1 cellular context compared by ENCODE assay signal in the genomic region with DNA sequence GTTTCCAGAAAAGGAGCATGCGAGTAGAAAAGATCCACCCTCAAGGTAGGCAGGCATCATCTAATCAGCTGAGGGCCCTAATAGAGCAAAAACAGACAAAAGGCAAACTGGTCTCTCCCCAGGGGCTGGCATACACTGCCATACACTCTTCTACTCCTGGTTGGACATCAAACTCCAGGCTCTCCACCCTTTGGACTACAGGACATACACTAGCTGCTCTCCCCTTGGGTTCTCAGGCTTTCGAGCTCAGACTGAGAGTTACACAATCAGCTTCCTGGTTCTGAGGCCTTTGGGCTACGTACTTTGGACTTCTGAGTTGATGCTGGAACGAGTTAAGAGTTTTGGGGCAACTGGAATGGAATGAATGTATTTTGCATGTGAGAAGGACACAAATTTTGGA.
TF ChIP-seq lines count a peak whose summit lies in the region.

No MANE protein-coding gene starts in this region.

TF ChIP-seq in HepG2, 621 proteins besides CTCF, POLR2A, EP300 and RAD21 (continued from another document and continues in another):
- TF ChIP-seq, protein P1, sequence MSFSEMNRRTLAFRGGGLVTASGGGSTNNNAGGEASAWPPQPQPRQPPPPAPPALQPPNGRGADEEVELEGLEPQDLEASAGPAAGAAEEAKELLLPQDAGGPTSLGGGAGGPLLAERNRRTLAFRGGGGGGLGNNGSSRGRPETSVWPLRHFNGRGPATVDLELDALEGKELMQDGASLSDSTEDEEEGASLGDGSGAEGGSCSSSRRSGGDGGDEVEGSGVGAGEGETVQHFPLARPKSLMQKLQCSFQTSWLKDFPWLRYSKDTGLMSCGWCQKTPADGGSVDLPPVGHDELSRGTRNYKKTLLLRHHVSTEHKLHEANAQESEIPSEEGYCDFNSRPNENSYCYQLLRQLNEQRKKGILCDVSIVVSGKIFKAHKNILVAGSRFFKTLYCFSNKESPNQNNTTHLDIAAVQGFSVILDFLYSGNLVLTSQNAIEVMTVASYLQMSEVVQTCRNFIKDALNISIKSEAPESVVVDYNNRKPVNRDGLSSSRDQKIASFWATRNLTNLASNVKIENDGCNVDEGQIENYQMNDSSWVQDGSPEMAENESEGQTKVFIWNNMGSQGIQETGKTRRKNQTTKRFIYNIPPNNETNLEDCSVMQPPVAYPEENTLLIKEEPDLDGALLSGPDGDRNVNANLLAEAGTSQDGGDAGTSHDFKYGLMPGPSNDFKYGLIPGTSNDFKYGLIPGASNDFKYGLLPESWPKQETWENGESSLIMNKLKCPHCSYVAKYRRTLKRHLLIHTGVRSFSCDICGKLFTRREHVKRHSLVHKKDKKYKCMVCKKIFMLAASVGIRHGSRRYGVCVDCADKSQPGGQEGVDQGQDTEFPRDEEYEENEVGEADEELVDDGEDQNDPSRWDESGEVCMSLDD (CRISPR knock-in tag; IDR thresholded peaks at IDR 0.05; ENCODE audit: borderline replicate concordance), result no peak
- TF ChIP-seq, protein P2, sequence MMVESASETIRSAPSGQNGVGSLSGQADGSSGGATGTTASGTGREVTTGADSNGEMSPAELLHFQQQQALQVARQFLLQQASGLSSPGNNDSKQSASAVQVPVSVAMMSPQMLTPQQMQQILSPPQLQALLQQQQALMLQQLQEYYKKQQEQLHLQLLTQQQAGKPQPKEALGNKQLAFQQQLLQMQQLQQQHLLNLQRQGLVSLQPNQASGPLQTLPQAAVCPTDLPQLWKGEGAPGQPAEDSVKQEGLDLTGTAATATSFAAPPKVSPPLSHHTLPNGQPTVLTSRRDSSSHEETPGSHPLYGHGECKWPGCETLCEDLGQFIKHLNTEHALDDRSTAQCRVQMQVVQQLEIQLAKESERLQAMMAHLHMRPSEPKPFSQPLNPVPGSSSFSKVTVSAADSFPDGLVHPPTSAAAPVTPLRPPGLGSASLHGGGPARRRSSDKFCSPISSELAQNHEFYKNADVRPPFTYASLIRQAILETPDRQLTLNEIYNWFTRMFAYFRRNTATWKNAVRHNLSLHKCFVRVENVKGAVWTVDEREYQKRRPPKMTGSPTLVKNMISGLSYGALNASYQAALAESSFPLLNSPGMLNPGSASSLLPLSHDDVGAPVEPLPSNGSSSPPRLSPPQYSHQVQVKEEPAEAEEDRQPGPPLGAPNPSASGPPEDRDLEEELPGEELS (CRISPR knock-in tag; IDR thresholded peaks at IDR 0.05), result no peak
- TF ChIP-seq CC2D1A (CRISPR knock-in tag; IDR thresholded peaks at IDR 0.05) (no peak), ZNF333 (CRISPR knock-in tag; IDR thresholded peaks at IDR 0.05; ENCODE audit: borderline replicate concordance) (no peak), TRIM24 (CRISPR knock-in tag; IDR thresholded peaks at IDR 0.05) (peak; percentile 83), DPF2 (CRISPR knock-in tag; IDR thresholded peaks at IDR 0.05; ENCODE audit: borderline replicate concordance, low read depth) (no peak), HOXD1 (CRISPR knock-in tag; IDR thresholded peaks at IDR 0.05) (no peak), GABPB1 (CRISPR knock-in tag; IDR thresholded peaks at IDR 0.05) (no peak), ZNF367 (CRISPR knock-in tag; IDR thresholded peaks at IDR 0.05; ENCODE audit: borderline replicate concordance) (no peak), TAF15 (IDR thresholded peaks at IDR 0.05; ENCODE audit: low read depth, low read length, poor library complexity, severe bottlenecking) (no peak), MBNL3 (CRISPR knock-in tag; conservative IDR thresholded peaks at IDR 0.05) (no peak), REXO4 (CRISPR knock-in tag; IDR thresholded peaks at IDR 0.05; ENCODE audit: borderline replicate concordance) (no peak), CHCHD3 (CRISPR knock-in tag; IDR thresholded peaks at IDR 0.05) (no peak), PHF21A (CRISPR knock-in tag; IDR thresholded peaks at IDR 0.05) (peak; percentile 26; the same call in 1 of the 2 replicates), HMG20A (CRISPR knock-in tag; IDR thresholded peaks at IDR 0.05; ENCODE audit: borderline replicate concordance) (peak; percentile 23; the same call in 1 of the 2 replicates), CHD4 (IDR thresholded peaks at IDR 0.05; ENCODE audit: borderline replicate concordance, low read length) (no peak)
- TF ChIP-seq, protein P3, sequence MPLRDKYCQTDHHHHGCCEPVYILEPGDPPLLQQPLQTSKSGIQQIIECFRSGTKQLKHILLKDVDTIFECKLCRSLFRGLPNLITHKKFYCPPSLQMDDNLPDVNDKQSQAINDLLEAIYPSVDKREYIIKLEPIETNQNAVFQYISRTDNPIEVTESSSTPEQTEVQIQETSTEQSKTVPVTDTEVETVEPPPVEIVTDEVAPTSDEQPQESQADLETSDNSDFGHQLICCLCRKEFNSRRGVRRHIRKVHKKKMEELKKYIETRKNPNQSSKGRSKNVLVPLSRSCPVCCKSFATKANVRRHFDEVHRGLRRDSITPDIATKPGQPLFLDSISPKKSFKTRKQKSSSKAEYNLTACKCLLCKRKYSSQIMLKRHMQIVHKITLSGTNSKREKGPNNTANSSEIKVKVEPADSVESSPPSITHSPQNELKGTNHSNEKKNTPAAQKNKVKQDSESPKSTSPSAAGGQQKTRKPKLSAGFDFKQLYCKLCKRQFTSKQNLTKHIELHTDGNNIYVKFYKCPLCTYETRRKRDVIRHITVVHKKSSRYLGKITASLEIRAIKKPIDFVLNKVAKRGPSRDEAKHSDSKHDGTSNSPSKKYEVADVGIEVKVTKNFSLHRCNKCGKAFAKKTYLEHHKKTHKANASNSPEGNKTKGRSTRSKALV (CRISPR knock-in tag; IDR thresholded peaks at IDR 0.05), result no peak
- TF ChIP-seq, protein P4, sequence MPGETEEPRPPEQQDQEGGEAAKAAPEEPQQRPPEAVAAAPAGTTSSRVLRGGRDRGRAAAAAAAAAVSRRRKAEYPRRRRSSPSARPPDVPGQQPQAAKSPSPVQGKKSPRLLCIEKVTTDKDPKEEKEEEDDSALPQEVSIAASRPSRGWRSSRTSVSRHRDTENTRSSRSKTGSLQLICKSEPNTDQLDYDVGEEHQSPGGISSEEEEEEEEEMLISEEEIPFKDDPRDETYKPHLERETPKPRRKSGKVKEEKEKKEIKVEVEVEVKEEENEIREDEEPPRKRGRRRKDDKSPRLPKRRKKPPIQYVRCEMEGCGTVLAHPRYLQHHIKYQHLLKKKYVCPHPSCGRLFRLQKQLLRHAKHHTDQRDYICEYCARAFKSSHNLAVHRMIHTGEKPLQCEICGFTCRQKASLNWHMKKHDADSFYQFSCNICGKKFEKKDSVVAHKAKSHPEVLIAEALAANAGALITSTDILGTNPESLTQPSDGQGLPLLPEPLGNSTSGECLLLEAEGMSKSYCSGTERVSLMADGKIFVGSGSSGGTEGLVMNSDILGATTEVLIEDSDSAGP (CRISPR knock-in tag; IDR thresholded peaks at IDR 0.05; ENCODE audit: borderline replicate concordance), result no peak
- TF ChIP-seq, protein P5, sequence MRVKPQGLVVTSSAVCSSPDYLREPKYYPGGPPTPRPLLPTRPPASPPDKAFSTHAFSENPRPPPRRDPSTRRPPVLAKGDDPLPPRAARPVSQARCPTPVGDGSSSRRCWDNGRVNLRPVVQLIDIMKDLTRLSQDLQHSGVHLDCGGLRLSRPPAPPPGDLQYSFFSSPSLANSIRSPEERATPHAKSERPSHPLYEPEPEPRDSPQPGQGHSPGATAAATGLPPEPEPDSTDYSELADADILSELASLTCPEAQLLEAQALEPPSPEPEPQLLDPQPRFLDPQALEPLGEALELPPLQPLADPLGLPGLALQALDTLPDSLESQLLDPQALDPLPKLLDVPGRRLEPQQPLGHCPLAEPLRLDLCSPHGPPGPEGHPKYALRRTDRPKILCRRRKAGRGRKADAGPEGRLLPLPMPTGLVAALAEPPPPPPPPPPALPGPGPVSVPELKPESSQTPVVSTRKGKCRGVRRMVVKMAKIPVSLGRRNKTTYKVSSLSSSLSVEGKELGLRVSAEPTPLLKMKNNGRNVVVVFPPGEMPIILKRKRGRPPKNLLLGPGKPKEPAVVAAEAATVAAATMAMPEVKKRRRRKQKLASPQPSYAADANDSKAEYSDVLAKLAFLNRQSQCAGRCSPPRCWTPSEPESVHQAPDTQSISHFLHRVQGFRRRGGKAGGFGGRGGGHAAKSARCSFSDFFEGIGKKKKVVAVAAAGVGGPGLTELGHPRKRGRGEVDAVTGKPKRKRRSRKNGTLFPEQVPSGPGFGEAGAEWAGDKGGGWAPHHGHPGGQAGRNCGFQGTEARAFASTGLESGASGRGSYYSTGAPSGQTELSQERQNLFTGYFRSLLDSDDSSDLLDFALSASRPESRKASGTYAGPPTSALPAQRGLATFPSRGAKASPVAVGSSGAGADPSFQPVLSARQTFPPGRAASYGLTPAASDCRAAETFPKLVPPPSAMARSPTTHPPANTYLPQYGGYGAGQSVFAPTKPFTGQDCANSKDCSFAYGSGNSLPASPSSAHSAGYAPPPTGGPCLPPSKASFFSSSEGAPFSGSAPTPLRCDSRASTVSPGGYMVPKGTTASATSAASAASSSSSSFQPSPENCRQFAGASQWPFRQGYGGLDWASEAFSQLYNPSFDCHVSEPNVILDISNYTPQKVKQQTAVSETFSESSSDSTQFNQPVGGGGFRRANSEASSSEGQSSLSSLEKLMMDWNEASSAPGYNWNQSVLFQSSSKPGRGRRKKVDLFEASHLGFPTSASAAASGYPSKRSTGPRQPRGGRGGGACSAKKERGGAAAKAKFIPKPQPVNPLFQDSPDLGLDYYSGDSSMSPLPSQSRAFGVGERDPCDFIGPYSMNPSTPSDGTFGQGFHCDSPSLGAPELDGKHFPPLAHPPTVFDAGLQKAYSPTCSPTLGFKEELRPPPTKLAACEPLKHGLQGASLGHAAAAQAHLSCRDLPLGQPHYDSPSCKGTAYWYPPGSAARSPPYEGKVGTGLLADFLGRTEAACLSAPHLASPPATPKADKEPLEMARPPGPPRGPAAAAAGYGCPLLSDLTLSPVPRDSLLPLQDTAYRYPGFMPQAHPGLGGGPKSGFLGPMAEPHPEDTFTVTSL (CRISPR knock-in tag; IDR thresholded peaks at IDR 0.05; ENCODE audit: borderline replicate concordance), result no peak
- TF ChIP-seq, protein P6, sequence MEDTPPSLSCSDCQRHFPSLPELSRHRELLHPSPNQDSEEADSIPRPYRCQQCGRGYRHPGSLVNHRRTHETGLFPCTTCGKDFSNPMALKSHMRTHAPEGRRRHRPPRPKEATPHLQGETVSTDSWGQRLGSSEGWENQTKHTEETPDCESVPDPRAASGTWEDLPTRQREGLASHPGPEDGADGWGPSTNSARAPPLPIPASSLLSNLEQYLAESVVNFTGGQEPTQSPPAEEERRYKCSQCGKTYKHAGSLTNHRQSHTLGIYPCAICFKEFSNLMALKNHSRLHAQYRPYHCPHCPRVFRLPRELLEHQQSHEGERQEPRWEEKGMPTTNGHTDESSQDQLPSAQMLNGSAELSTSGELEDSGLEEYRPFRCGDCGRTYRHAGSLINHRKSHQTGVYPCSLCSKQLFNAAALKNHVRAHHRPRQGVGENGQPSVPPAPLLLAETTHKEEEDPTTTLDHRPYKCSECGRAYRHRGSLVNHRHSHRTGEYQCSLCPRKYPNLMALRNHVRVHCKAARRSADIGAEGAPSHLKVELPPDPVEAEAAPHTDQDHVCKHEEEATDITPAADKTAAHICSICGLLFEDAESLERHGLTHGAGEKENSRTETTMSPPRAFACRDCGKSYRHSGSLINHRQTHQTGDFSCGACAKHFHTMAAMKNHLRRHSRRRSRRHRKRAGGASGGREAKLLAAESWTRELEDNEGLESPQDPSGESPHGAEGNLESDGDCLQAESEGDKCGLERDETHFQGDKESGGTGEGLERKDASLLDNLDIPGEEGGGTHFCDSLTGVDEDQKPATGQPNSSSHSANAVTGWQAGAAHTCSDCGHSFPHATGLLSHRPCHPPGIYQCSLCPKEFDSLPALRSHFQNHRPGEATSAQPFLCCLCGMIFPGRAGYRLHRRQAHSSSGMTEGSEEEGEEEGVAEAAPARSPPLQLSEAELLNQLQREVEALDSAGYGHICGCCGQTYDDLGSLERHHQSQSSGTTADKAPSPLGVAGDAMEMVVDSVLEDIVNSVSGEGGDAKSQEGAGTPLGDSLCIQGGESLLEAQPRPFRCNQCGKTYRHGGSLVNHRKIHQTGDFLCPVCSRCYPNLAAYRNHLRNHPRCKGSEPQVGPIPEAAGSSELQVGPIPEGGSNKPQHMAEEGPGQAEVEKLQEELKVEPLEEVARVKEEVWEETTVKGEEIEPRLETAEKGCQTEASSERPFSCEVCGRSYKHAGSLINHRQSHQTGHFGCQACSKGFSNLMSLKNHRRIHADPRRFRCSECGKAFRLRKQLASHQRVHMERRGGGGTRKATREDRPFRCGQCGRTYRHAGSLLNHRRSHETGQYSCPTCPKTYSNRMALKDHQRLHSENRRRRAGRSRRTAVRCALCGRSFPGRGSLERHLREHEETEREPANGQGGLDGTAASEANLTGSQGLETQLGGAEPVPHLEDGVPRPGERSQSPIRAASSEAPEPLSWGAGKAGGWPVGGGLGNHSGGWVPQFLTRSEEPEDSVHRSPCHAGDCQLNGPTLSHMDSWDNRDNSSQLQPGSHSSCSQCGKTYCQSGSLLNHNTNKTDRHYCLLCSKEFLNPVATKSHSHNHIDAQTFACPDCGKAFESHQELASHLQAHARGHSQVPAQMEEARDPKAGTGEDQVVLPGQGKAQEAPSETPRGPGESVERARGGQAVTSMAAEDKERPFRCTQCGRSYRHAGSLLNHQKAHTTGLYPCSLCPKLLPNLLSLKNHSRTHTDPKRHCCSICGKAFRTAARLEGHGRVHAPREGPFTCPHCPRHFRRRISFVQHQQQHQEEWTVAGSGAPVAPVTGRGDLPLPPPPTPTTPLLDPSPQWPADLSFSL (CRISPR knock-in tag; IDR thresholded peaks at IDR 0.05), result no peak
- TF ChIP-seq, protein P7, sequence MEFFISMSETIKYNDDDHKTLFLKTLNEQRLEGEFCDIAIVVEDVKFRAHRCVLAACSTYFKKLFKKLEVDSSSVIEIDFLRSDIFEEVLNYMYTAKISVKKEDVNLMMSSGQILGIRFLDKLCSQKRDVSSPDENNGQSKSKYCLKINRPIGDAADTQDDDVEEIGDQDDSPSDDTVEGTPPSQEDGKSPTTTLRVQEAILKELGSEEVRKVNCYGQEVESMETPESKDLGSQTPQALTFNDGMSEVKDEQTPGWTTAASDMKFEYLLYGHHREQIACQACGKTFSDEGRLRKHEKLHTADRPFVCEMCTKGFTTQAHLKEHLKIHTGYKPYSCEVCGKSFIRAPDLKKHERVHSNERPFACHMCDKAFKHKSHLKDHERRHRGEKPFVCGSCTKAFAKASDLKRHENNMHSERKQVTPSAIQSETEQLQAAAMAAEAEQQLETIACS (CRISPR knock-in tag; IDR thresholded peaks at IDR 0.05), result no peak
- TF ChIP-seq, protein P8, sequence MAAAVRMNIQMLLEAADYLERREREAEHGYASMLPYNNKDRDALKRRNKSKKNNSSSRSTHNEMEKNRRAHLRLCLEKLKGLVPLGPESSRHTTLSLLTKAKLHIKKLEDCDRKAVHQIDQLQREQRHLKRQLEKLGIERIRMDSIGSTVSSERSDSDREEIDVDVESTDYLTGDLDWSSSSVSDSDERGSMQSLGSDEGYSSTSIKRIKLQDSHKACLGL (CRISPR knock-in tag; IDR thresholded peaks at IDR 0.05), result no peak
- TF ChIP-seq, protein P9, sequence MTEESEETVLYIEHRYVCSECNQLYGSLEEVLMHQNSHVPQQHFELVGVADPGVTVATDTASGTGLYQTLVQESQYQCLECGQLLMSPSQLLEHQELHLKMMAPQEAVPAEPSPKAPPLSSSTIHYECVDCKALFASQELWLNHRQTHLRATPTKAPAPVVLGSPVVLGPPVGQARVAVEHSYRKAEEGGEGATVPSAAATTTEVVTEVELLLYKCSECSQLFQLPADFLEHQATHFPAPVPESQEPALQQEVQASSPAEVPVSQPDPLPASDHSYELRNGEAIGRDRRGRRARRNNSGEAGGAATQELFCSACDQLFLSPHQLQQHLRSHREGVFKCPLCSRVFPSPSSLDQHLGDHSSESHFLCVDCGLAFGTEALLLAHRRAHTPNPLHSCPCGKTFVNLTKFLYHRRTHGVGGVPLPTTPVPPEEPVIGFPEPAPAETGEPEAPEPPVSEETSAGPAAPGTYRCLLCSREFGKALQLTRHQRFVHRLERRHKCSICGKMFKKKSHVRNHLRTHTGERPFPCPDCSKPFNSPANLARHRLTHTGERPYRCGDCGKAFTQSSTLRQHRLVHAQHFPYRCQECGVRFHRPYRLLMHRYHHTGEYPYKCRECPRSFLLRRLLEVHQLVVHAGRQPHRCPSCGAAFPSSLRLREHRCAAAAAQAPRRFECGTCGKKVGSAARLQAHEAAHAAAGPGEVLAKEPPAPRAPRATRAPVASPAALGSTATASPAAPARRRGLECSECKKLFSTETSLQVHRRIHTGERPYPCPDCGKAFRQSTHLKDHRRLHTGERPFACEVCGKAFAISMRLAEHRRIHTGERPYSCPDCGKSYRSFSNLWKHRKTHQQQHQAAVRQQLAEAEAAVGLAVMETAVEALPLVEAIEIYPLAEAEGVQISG (CRISPR knock-in tag; IDR thresholded peaks at IDR 0.05), result peak; percentile 43; the same call in 1 of the 2 replicates
